Comparison of ENCODE assay signal across 8 cellular contexts in genomic region chr6:125790403-125791150, GRCh38. TPM values are rescaled to one million over a fixed set of nuclear protein-coding genes. Genes with fewer than 3 reads are reported as not detected.
DNase-seq lines count a peak whose midpoint lies in the region; ATAC-seq and TF ChIP-seq lines count a peak whose summit lies in the region.

Gene NCOA7 (plus strand): TSS chr6:125790960. CDS start chr6:125815355, 24,395 bp downstream.

- DNase-seq in ELF-1 (ENCODE audit: low read depth, low spot score) (peak; percentile 76), KG1 (lab: John Stamatoyannopoulos, UW) (peak; percentile 92), SK-N-SH (peak; percentile 93), glutamatergic neuron (peak; percentile 83), ovary (peak; percentile 81 to 87 (median 85))
- DNase-seq in activated naive CD4-positive, alpha-beta T cell treated with anti-CD3 and anti-CD28 coated beads, Interleukin-2, amount 50 U/mL, for 72 hours (ENCODE audit: low spot score in 2 of 2) = peak; percentile 74 to 83

- peak within 1 kb of the TSS; percentile 86 for H3K9ac ChIP-seq in SK-N-SH

- POLR2A ChIA-PET in SK-N-SH (lab: Yijun Ruan, JAX) = interaction anchor here (0.7 to 4.0 kb wide), 22 partner anchors 9 to 1476 kb away, joined by 3 to 61 read pairs (median 4); partner anchors contain the start of genes HDDC2, HINT3, RNF146 and TRMT11

- H3K27ac Mint-ChIP-seq in activated naive CD4-positive, alpha-beta T cell treated with anti-CD3 and anti-CD28 coated beads, Interleukin-2, amount 50 U/mL, for 72 hours = peak within 1 kb of the TSS; percentile 97 to 98
- H3K27ac Mint-ChIP-seq in glutamatergic neuron (ENCODE audit: unreplicated experiment) = peak within 1 kb of the TSS; percentile 98

- ATAC-seq in GM21737 (IDR thresholded peaks at IDR 0.05; ENCODE audit: unreplicated experiment) = peak; percentile 74
- peak; percentile 82 to 83 for ATAC-seq in activated naive CD4-positive, alpha-beta T cell treated with anti-CD3 and anti-CD28 coated beads, Interleukin-2, amount 50 U/mL, for 72 hours

- no peaks in the 10 kb centered on the region for H3K9me3 ChIP-seq in SK-N-SH
- H3K9me3 ChIP-seq in ovary = no peaks in the 10 kb centered on the region
- no peaks in the 10 kb centered on the region for H3K9me3 ChIP-seq in thymus (ENCODE audit: control insufficient read depth)

- peak within 1 kb of the TSS; percentile 87 for H3K4me3 Mint-ChIP-seq in glutamatergic neuron (ENCODE audit: unreplicated experiment)

- TF ChIP-seq EP300 in SK-N-SH (IDR thresholded peaks at IDR 0.05; ENCODE audit: borderline replicate concordance in 1 of 2, low read depth in 1 of 2, low read length in 1 of 2) = no peak; a peak in 1 of 4 replicates
- no peak for TF ChIP-seq EP300 in ovary (IDR thresholded peaks at IDR 0.05)

- H3K27ac ChIP-seq in SK-N-SH (ENCODE audit: low read depth in 2 of 2, low read length in 1 of 2) (peak within 1 kb of the TSS; percentile 86 to 97), ovary (peak within 1 kb of the TSS; percentile 99), thymus (ENCODE audit: low read depth) (peak within 1 kb of the TSS; percentile 93)

- TF ChIP-seq CTCF in SK-N-SH (IDR thresholded peaks at IDR 0.05) = peak; percentile 10; the same call in 1 of the 2 replicates
- no peak for TF ChIP-seq CTCF in glutamatergic neuron (IDR thresholded peaks at IDR 0.05; ENCODE audit: partially characterized antibody, unreplicated experiment)
- peak in 2 of 3 donors; percentile 4 to 7 for TF ChIP-seq CTCF in ovary (IDR thresholded peaks at IDR 0.05)

- H3K79me2 ChIP-seq in SK-N-SH (ENCODE audit: insufficient read depth) = peaks cover 36% of the 10 kb centered on the region

- H3K9me3 Mint-ChIP-seq in activated naive CD4-positive, alpha-beta T cell treated with anti-CD3 and anti-CD28 coated beads, Interleukin-2, amount 50 U/mL, for 72 hours = no peaks in the 10 kb centered on the region
- H3K9me3 Mint-ChIP-seq in glutamatergic neuron (ENCODE audit: unreplicated experiment) = peaks cover 12% of the 10 kb centered on the region

- no peak; the same call in 1 of the 2 replicates for TF ChIP-seq RAD21 in SK-N-SH (IDR thresholded peaks at IDR 0.05; ENCODE audit: low read length)

- H3K27me3 ChIP-seq in SK-N-SH (ENCODE audit: insufficient read depth) (no peaks in the 10 kb centered on the region), ovary (no peaks in the 10 kb centered on the region), thymus (ENCODE audit: control insufficient read depth, insufficient read depth) (no peaks in the 10 kb centered on the region)

- H3K4me1 Mint-ChIP-seq in glutamatergic neuron (ENCODE audit: low read depth, unreplicated experiment) = no peaks in the 10 kb centered on the region

- peaks cover 47% of the 10 kb centered on the region for H3F3A ChIP-seq in SK-N-SH (replicated peaks; ENCODE audit: insufficient read depth)

- WGBS in SK-N-SH (ENCODE audit: low lambda C conversion rate) = 2% methylated on average over 9 of the region's 97 CpGs
- WGBS in ovary, 3 donors = 0 to 1% (median 1%) methylated on average over 60 to 97 of the region's 97 CpGs
- under 1% methylated on average over 97 of the region's 97 CpGs for WGBS in thymus

- H3K9me2 ChIP-seq in SK-N-SH = no peaks in the 10 kb centered on the region

- CTCF ChIA-PET in SK-N-SH (lab: Yijun Ruan, JAX) = interaction anchor here (0.7 to 4.7 kb wide), 45 partner anchors 9 to 1726 kb away, joined by 3 to 65 read pairs (median 6); partner anchors contain the start of gene HINT3

- H3K27me3 Mint-ChIP-seq in glutamatergic neuron (ENCODE audit: unreplicated experiment) = peaks cover 5% of the 10 kb centered on the region

- H2AFZ ChIP-seq in SK-N-SH (ENCODE audit: low read depth) = peak within 1 kb of the TSS; percentile 89

- no peaks in the 10 kb centered on the region for H4K20me1 ChIP-seq in SK-N-SH (ENCODE audit: insufficient read depth)

- peak within 1 kb of the TSS; percentile 95 for H3K4me2 ChIP-seq in SK-N-SH

- H3K36me3 ChIP-seq in SK-N-SH (replicated peaks in 1 of 2; ENCODE audit: control insufficient read depth in 1 of 2, insufficient read depth in 2 of 2, low read length in 1 of 2) = no peaks in the 10 kb centered on the region
- no peaks in the 10 kb centered on the region for H3K36me3 ChIP-seq in ovary
- H3K36me3 ChIP-seq in thymus (ENCODE audit: control insufficient read depth, insufficient read depth) = no peaks in the 10 kb centered on the region

- H3K4me3 ChIP-seq in SK-N-SH (ENCODE audit: low read depth in 2 of 2, low read length in 1 of 2) (peak within 1 kb of the TSS; percentile 67 to 92), ovary (peak within 1 kb of the TSS; percentile 75), thymus (ENCODE audit: low read length) (peak within 1 kb of the TSS; percentile 90)

- peaks cover 37 to 44% of the 10 kb centered on the region in 2 experiments for H3K4me1 ChIP-seq in SK-N-SH (ENCODE audit: control insufficient read depth in 1 of 2, insufficient read depth in 2 of 2, low read depth in 1 of 2, low read length in 1 of 2)
- H3K4me1 ChIP-seq in ovary (ENCODE audit: insufficient read depth) = peaks cover 6% of the 10 kb centered on the region
- peaks cover 10% of the 10 kb centered on the region for H3K4me1 ChIP-seq in thymus (ENCODE audit: control insufficient read depth, insufficient read depth, low read length)

- peak; percentile 89 for TF ChIP-seq POLR2A in ovary (IDR thresholded peaks at IDR 0.05)

- peaks cover 0 to 6% of the 10 kb centered on the region in 2 donors for H3K36me3 Mint-ChIP-seq in activated naive CD4-positive, alpha-beta T cell treated with anti-CD3 and anti-CD28 coated beads, Interleukin-2, amount 50 U/mL, for 72 hours
- no peaks in the 10 kb centered on the region for H3K36me3 Mint-ChIP-seq in glutamatergic neuron (ENCODE audit: unreplicated experiment)

- intact Hi-C loops in ovary (cut with DNase I) = loop anchor here (2.0 to 5.0 kb wide), 2 partner anchors 166 to 167 kb away; partner anchors contain the start of gene HINT3 (in 4 of the 4)

TF ChIP-seq in SK-N-SH, 30 proteins besides CTCF, POLR2A, EP300 and RAD21 (continues in another document):
- TF ChIP-seq TAF1 (IDR thresholded peaks at IDR 0.05; ENCODE audit: borderline replicate concordance, low read depth, low read length) (peak; percentile 54; the same call in 1 of the 2 replicates), FOXM1 (IDR thresholded peaks at IDR 0.05; ENCODE audit: low read depth) (no peak), MEF2A (IDR thresholded peaks at IDR 0.05; ENCODE audit: borderline replicate concordance, low read depth) (no peak), POLR2AphosphoS5 (IDR thresholded peaks at IDR 0.05; ENCODE audit: low read depth, low read length) (peak; percentile 68), REST (IDR thresholded peaks at IDR 0.05; ENCODE audit: low read depth, low read length) (0 out of 2 replicates have a peak, but pooled peaks have one; percentile 8), SMC3 (IDR thresholded peaks at IDR 0.05; ENCODE audit: low read depth, low read length) (peak; percentile 2; the same call in 1 of the 2 replicates), PBX3 (IDR thresholded peaks at IDR 0.05) (no peak), ELF1 (IDR thresholded peaks at IDR 0.05) (no peak), GATA2 (CRISPR knock-in tag; IDR thresholded peaks at IDR 0.05) (no peak), FOSL2 (IDR thresholded peaks at IDR 0.05; ENCODE audit: borderline replicate concordance, low read depth) (no peak), RXRA (IDR thresholded peaks at IDR 0.05; ENCODE audit: borderline replicate concordance, low read depth) (no peak)

RNA-seq across cellular contexts. Expression of gene NCOA7, which starts in this region (rescaled TPM):
- polyA plus RNA-seq in SK-N-SH (2012; rRNA removed) = 16.3 and 19.6 TPM in 2 replicates
- polyA plus RNA-seq in SK-N-SH (2012; cell fraction: cytosol; rRNA removed) = 14.9 and 19.5 TPM in 2 replicates
- polyA plus RNA-seq in SK-N-SH (2012; cell fraction: nucleus; rRNA removed) = 26.4 and 30.5 TPM in 2 replicates
- total RNA-seq in activated naive CD4-positive, alpha-beta T cell treated with anti-CD3 and anti-CD28 coated beads, Interleukin-2, amount 50 U/mL, for 72 hours = 10 to 100 TPM; 50.8 to 58.8 TPM
- 23.5 TPM for total RNA-seq in glutamatergic neuron (ENCODE audit: unreplicated experiment)
- total RNA-seq in ovary = 10 to 100 TPM; 16.8 to 54.1 (median 34.9) TPM
- 10 to 100 TPM; 10.9 to 30.0 TPM for polyA plus RNA-seq in ovary
- 15.8 TPM for polyA plus RNA-seq in thymus

Comparison
In these comparisons a context has a peak if more than half of its experiments do, and no peak if none do; other contexts are left out.
1. Peak in every context shown above with its lines: DNase-seq, ATAC-seq, H3K4me3 ChIP-seq and H3K27ac ChIP-seq.